ENCODE assay signal across 16 cellular contexts in the genomic region with DNA sequence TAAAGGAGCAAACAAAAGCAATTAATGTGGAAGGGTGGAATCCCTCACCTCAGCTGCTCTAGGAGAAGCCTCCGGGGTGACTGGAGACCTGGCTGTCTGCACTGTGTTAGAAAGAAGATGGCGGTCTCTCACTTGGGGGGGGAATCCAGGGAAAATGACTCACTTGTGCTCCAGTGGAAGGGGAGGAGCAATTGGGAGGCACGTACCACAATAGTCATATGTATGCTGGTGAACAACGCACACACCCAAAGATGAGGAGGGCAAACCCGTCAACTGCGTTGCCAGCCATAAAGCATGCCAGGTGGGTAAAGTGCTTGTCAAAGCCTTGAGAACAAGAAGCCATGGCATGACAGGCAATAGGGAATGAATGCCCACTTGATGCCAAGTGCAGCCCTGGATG.
"Had no signal": no experiment of that assay in that cellular context is flagged by ENCODE, and none has a peak within 500 bp of the region (broad histone marks: within the 10 kb centered on the region; RNA-seq: fewer than 3 reads in every experiment).

No MANE protein-coding gene starts in this region.

- H3K36me3 ChIP-seq: ascending aorta, brain microvascular endothelial cell, esophagus muscularis mucosa, left lung, neutrophil, pancreas, right lobe of liver, stomach had no signal

- H3K27me3 ChIP-seq: ascending aorta, left lung, neutrophil, pancreas, right lobe of liver, stomach had no signal

- ATAC-seq: activated CD8-positive, alpha-beta T cell treated with anti-CD3 and anti-CD28 coated beads, Interleukin-2, amount 10 ng/mL, durations not matched to agents 7 days and 5 days; left lung; pancreas; right lobe of liver; stimulated activated effector memory CD8-positive, alpha-beta T cell treated with anti-CD3 and anti-CD28 coated beads, Interleukin-12 subunit alpha, Interleukin-12 subunit beta, amount 100 ng/mL, for 72 hours had no signal

- H3K4me1 ChIP-seq: ascending aorta, left lung, pancreas, right lobe of liver had no signal

- DNase-seq: activated CD4-positive, alpha-beta T cell treated with anti-CD3 and anti-CD28 coated beads for 1 hour; activated CD4-positive, alpha-beta T cell treated with anti-CD3 and anti-CD28 coated beads, Interleukin-2, amount 50 U/mL, for 1 hour; activated CD8-positive, alpha-beta T cell treated with anti-CD3 and anti-CD28 coated beads, Interleukin-2, amount 10 ng/mL, durations not matched to agents 7 days and 5 days; activated gamma-delta T cell treated with Interleukin-2 at 50 U/mL for 16 hours; brain microvascular endothelial cell; central memory CD4-positive, alpha-beta T cell; left lung; pancreas; right lobe of liver; stimulated activated CD4-positive, alpha-beta T cell treated with anti-CD3 and anti-CD28 coated beads, Interleukin-2, amount 100 ng/mL, for 24 hours; stomach; T-helper 1 cell had no signal

- H3K27ac ChIP-seq: ascending aorta, brain microvascular endothelial cell, esophagus muscularis mucosa, left lung, neutrophil, pancreas, right lobe of liver had no signal

- H3K9me3 ChIP-seq: ascending aorta, esophagus muscularis mucosa, left lung, neutrophil, pancreas, right lobe of liver, stomach had no signal

- H3K4me3 ChIP-seq: ascending aorta, esophagus muscularis mucosa, left lung, pancreas, right lobe of liver, stomach had no signal
